In the genomic region with DNA sequence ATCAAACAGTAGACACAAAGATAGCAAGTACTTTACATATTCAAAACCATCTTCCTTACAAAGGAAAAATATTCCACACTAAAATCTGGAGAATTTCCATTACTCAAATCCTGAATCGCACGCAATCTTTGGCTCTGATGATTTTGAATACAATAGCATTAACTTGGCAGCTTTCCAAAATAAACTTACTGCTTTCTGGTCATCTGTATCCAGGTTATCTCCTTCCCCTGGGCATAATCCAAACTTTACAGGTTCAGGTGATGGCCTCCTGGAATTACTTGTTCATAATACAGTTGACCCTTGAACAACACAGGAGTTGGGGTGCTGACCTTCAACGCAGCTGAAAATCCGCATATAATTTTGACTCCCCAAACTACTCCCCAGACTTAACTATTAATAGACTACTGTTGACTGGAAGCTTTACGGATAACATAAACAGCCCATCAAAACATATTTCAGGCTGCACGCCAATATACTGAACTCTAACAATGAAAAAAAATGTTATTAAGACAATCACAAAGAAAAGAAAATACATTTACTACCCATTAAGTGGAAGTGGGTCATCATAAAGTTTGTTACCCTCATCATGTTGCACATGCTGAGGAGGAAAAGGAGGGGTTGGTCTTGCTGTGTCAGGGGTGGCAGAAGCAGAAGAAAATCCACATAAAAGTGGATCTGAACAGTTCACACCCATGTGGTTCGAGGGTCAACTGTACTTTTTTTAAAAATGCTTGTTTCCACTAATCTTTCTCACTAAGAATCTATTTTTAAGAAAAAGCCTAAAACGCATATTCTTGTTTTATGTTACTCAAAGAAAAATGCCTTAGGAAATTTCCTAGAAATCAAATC, we compare ENCODE assay signal across 11 cellular contexts.
A peak's percentile ranks its signal among the peaks of the same experiment; 100 is the strongest.
DNase-seq lines count a peak whose midpoint lies in the region; ATAC-seq and TF ChIP-seq lines count a peak whose summit lies in the region.
"Had no signal": no experiment of that assay in that cellular context is flagged by ENCODE, and none has a peak within 500 bp of the region (broad histone marks: within the 10 kb centered on the region; RNA-seq: fewer than 3 reads in every experiment).

No MANE protein-coding gene starts in this region.

- no peak overlapping the region for H3K4me3 ChIP-seq in coronary artery

- TF ChIP-seq CTCF in VCaP (conservative IDR thresholded peaks at IDR 0.05) (no peak), coronary artery (IDR thresholded peaks at IDR 0.05) (no peak)

- peak overlapping the region; percentile 50 for H3K27ac ChIP-seq in VCaP
- peak overlapping the region in 1 of 2 donors; percentile 32 for H3K27ac ChIP-seq in coronary artery

- DNase-seq in DMS153 treated with DMSO at 0.1 percent for 48 hours (lab: John Stamatoyannopoulos, UW; ENCODE audit: unreplicated experiment) (peak; percentile 89), NCI-H2081 (lab: John Stamatoyannopoulos, UW) (peak; percentile 61 to 89), kidney tubule cell (ENCODE audit: low spot score) (peak; percentile 58), ecto neural progenitor cell (ENCODE audit: low spot score) (no peak), coronary artery (ENCODE audit: low spot score) (no peak)
- DNase-seq in activated naive CD4-positive, alpha-beta T cell treated with anti-CD3 and anti-CD28 coated beads, Interleukin-2, amount 50 U/mL, for 16 hours, result no peak
- DNase-seq: amygdala, NCI-H187, T-helper 2 cell had no signal

- no peak for ATAC-seq in GM18502 (IDR thresholded peaks at IDR 0.05; ENCODE audit: poor library complexity, unreplicated experiment)

Comparison
In these comparisons a context has a peak if more than half of its experiments do, and no peak if none do; other contexts are left out.
1. DNase-seq: peak in DMS153 treated with DMSO at 0.1 percent for 48 hours (single experiment), NCI-H2081 (2 of 2) and kidney tubule cell (single experiment); none in activated naive CD4-positive, alpha-beta T cell treated with anti-CD3 and anti-CD28 coated beads, Interleukin-2, amount 50 U/mL, for 16 hours (single experiment), ecto neural progenitor cell (single experiment) and coronary artery (single experiment).